ENCODE assay signal across 9 cellular contexts in genomic region chr2:101418704-101419663, GRCh38. TPM values are rescaled to one million over a fixed set of nuclear protein-coding genes. Genes with fewer than 3 reads are reported as not detected.
A peak's percentile ranks its signal among the peaks of the same experiment; 100 is the strongest.
DNase-seq lines count a peak whose midpoint lies in the region; ATAC-seq and TF ChIP-seq lines count a peak whose summit lies in the region.
"Had no signal": no experiment of that assay in that cellular context is flagged by ENCODE, and none has a peak within 500 bp of the region (broad histone marks: within the 10 kb centered on the region; RNA-seq: fewer than 3 reads in every experiment).

No MANE protein-coding gene starts in this region.

- POLR2A ChIA-PET in activated B cell treated with CpG ODN at 0.5 μM for 24 hours (lab: Charles Lee), result interaction anchor here (0.5 to 1.9 kb wide), 10 partner anchors 203 to 412 kb away, joined by 3 to 13 read pairs (median 3); partner anchors contain the start of gene MAP4K4

- H3K27me3 ChIP-seq in liver (ENCODE audit: control insufficient read depth in 4 of 4, insufficient read depth in 4 of 4, low read length in 3 of 4), result no peaks in the 10 kb centered on the region
- H3K27me3 ChIP-seq: BLaER1 had no signal

- H3K36me3 ChIP-seq in liver (ENCODE audit: control insufficient read depth in 4 of 4, insufficient read depth in 3 of 4, low read depth in 1 of 4, low read length in 3 of 4), result no peaks in the 10 kb centered on the region
- H3K36me3 ChIP-seq: BLaER1 had no signal

- no peak overlapping the region for H3K27ac Mint-ChIP-seq in activated B cell treated with CpG ODN at 0.5 μM for 24 hours

- no peak overlapping the region for H3K4me3 Mint-ChIP-seq in activated B cell treated with CpG ODN at 0.5 μM for 24 hours

- H3K9me3 Mint-ChIP-seq in activated B cell treated with CpG ODN at 0.5 μM for 24 hours, result peaks cover 7% of the 10 kb centered on the region

- peaks cover 6% of the 10 kb centered on the region for H3K4me1 Mint-ChIP-seq in activated B cell treated with CpG ODN at 0.5 μM for 24 hours

- 85% methylated on average over 20 of the region's 20 CpGs for WGBS in liver

- no peaks in the 10 kb centered on the region for H3K36me3 Mint-ChIP-seq in activated B cell treated with CpG ODN at 0.5 μM for 24 hours (ENCODE audit: low read depth)

- no peak overlapping the region for H3K4me3 ChIP-seq in liver (ENCODE audit: low read depth in 1 of 3, low read length in 3 of 3)
- H3K4me3 ChIP-seq: BLaER1 had no signal

- no peak for TF ChIP-seq CTCF in activated B cell treated with CpG ODN at 0.5 μM for 24 hours (IDR thresholded peaks at IDR 0.05)
- TF ChIP-seq CTCF in liver (IDR thresholded peaks at IDR 0.05; ENCODE audit: low read depth, low read length, missing input control), result peak; percentile 72

- H3K9me3 ChIP-seq in liver (ENCODE audit: control insufficient read depth in 4 of 4, low read length in 3 of 4), result no peaks in the 10 kb centered on the region

- CTCF ChIA-PET in activated B cell treated with CpG ODN at 0.5 μM for 24 hours (lab: Charles Lee), result interaction anchor here (0.7 to 7.9 kb wide), 34 partner anchors 10 to 822 kb away, joined by 3 to 162 read pairs (median 4); no protein-coding TSS in a partner anchor

- H3K4me1 ChIP-seq in liver (ENCODE audit: control insufficient read depth in 4 of 4, insufficient read depth in 4 of 4, low read length in 3 of 4), result no peaks in the 10 kb centered on the region
- H3K4me1 ChIP-seq: BLaER1 had no signal

- no peaks in the 10 kb centered on the region for H3K27me3 Mint-ChIP-seq in activated B cell treated with CpG ODN at 0.5 μM for 24 hours

- peak; percentile 88 for ATAC-seq in activated B cell treated with CpG ODN at 0.5 μM for 24 hours (ENCODE audit: low read depth)

- intact Hi-C loops in activated B cell treated with CpG ODN at 0.5 μM for 24 hours (cut with micrococcal nuclease), result loop anchor here (1.0 to 5.0 kb wide), 7 partner anchors 78 to 454 kb away; no protein-coding TSS in a partner anchor

- TF ChIP-seq RAD21 in liver (IDR thresholded peaks at IDR 0.05), result peak; percentile 94 to 95

- DNase-seq in NCI-H1417 (lab: John Stamatoyannopoulos, UW), result peak; percentile 3 to 49 (median 30)
- DNase-seq in NCI-H1417 treated with DMSO at 0.1 percent for 48 hours (lab: John Stamatoyannopoulos, UW), result no peak
- DNase-seq in NCI-H1694 treated with DMSO at 0.1 percent for 48 hours (lab: John Stamatoyannopoulos, UW), result peak; percentile 73
- DNase-seq in activated B cell treated with CpG ODN at 0.5 μM for 24 hours, result no peak
- peak; percentile 5 for DNase-seq in cerebellum (ENCODE audit: low spot score)
- peak; percentile 37 for DNase-seq in stimulated activated CD8-positive, alpha-beta memory T cell treated with anti-CD3 and anti-CD28 coated beads, Interleukin-12 subunit alpha, Interleukin-12 subunit beta, amount 100 ng/mL, for 1 hour (ENCODE audit: low read depth)
- DNase-seq in GOT3 (lab: John Stamatoyannopoulos, UW), result no peak

- no peak overlapping the region for H3K27ac ChIP-seq in liver (ENCODE audit: low read depth in 1 of 2, low read length in 2 of 2)
- H3K27ac ChIP-seq: BLaER1 had no signal

- H3K9ac ChIP-seq in liver (ENCODE audit: low read depth in 1 of 2, low read length in 2 of 2), result no peak overlapping the region
- H3K9ac ChIP-seq: BLaER1 had no signal

TF ChIP-seq in liver, 16 proteins besides CTCF, POLR2A, EP300 and RAD21:
- no peak for TF ChIP-seq TAF1 (conservative IDR thresholded peaks at IDR 0.05)

RNA-seq across cellular contexts. Expression of gene CREG2, which starts 31.7 kb away (rescaled TPM):
- total RNA-seq in activated B cell treated with CpG ODN at 0.5 μM for 24 hours (not detected in 2 replicates), cerebellum (8.6 TPM), liver (under 1 TPM in 1 of 2 donors, not detected in 1; 0.05 TPM)
- polyA plus RNA-seq in liver, result not detected

RNA-seq across cellular contexts. Expression of gene RFX8, which starts 55.9 kb away (rescaled TPM):
- total RNA-seq in activated B cell treated with CpG ODN at 0.5 μM for 24 hours (not detected in 2 replicates), cerebellum (0.36 TPM), liver (under 1 TPM; 0.08 to 0.09 TPM)
- under 1 TPM in 1 of 2 donors, not detected in 1; 0.09 TPM for polyA plus RNA-seq in liver

Comparison
In these comparisons a context has a peak if more than half of its experiments do, and no peak if none do; other contexts are left out.
1. DNase-seq: peak in NCI-H1417 (3 of 3), NCI-H1694 treated with DMSO at 0.1 percent for 48 hours (single experiment), cerebellum (single experiment) and stimulated activated CD8-positive, alpha-beta memory T cell treated with anti-CD3 and anti-CD28 coated beads, Interleukin-12 subunit alpha, Interleukin-12 subunit beta, amount 100 ng/mL, for 1 hour (single experiment); none in NCI-H1417 treated with DMSO at 0.1 percent for 48 hours (single experiment), activated B cell treated with CpG ODN at 0.5 μM for 24 hours (single experiment) and GOT3 (single experiment).